ENCODE assay signal across 8 cellular contexts in the genomic region with DNA sequence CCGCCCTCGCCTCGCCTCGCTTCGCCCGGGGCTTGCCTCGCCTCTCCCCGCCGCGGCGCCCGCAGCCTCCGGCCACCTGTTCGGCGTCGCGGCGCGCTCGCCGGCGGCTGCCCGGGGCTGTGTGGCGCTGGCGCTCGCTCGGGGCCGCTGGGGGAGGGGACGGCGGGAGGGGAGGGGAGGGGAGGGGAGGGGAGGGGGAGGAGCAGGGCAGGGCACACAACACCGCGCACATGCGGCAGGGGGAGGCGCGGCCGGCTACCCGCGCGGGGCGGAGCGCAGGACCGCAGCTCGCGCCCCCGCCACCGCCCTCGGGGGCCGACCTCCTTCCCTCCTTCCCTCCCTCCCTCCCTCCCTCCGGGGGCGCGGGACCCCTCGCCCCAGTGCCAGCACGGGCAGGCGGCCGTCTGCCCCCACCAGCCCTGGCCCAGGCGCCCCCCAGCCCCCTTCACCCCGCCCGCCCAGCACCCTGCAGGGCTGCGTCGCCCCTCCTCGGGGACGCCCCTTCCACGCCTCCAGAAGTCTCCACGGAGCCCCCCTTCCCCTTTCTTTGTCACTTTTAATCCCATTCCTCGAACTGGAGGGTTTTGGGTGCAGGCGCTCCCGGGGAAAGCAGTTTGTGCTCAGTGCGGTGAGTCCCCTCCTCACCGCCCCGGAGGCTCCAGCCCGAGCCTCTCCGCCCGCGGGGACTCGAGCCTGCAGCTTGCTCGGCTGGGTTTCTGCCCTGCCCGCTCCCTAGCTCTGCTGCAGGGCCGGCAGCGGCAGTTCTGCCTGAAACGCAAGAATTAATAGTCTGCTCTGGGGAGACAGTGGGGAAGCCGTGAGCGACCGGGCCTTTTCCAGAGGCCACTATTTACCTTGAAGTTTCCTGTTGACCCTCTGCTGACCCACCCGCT. TPM values are rescaled to one million over a fixed set of nuclear protein-coding genes. Genes with fewer than 3 reads are reported as not detected.
A peak's percentile ranks its signal among the peaks of the same experiment; 100 is the strongest.
DNase-seq lines count a peak whose midpoint lies in the region; ATAC-seq, FAIRE-seq and TF ChIP-seq lines count a peak whose summit lies in the region.

Gene PARD3, minus strand, starts transcription at position 123 of the 893 bp plus-strand sequence. CDS start 301 bp downstream, outside the sequence.

- H3K4me3 ChIP-seq in A549 (peak within 1 kb of the TSS; percentile 98), SJSA1 (peak within 1 kb of the TSS; percentile 94), lower lobe of right lung (peak within 1 kb of the TSS; percentile 75), thymus (ENCODE audit: low read length) (peak within 1 kb of the TSS; percentile 73)

- under 1% methylated on average over 20 of the region's 84 CpGs for WGBS in A549 (ENCODE audit: missing lambda C conversion rate)
- WGBS in thymus = under 1% methylated on average over 80 of the region's 84 CpGs

- POLR2A ChIA-PET in A549 (lab: Yijun Ruan, JAX) = interaction anchor here (0.6 kb wide), 1 partner anchor 81 kb away, joined by 7 read pairs; no protein-coding TSS in a partner anchor

- TF ChIP-seq EP300 in A549 (IDR thresholded peaks at IDR 0.05) = no peak

- TF ChIP-seq POLR2A in A549 (IDR thresholded peaks at IDR 0.05; ENCODE audit: low read length) = no peak
- no peak for TF ChIP-seq POLR2A in GM12892 (IDR thresholded peaks at IDR 0.05; ENCODE audit: low read depth, low read length)

- CTCF ChIA-PET in A549 (lab: Yijun Ruan, JAX) = interaction anchor here (0.9 to 2.7 kb wide), 10 partner anchors 7 to 179 kb away, joined by 3 to 9 read pairs (median 3); no protein-coding TSS in a partner anchor

- FAIRE-seq in A549 (lab: Jason Lieb, UNC) (no peak), GM12892 (lab: Jason Lieb, UNC) (no peak)

- peak within 1 kb of the TSS; percentile 83 for H3K4me2 ChIP-seq in A549

- TF ChIP-seq CTCF in A549 (IDR thresholded peaks at IDR 0.05) (no peak), lower lobe of right lung (IDR thresholded peaks at IDR 0.05) (no peak)

- TF ChIP-seq RAD21 in A549 (conservative IDR thresholded peaks at IDR 0.05 in 1 of 2, IDR thresholded peaks at IDR 0.05 in 1 of 2) = peak in 1 of 2 experiments; percentile 15; a peak in 2 of 5 replicates

- peaks cover 4 to 7% of the 10 kb centered on the region in 2 donors for H3K4me1 Mint-ChIP-seq in effector memory CD8-positive, alpha-beta T cell (ENCODE audit: low read depth in 2 of 2)

- H3K27ac Mint-ChIP-seq in effector memory CD8-positive, alpha-beta T cell = no peak within 1 kb of the TSS

- intact Hi-C loops in lower lobe of right lung (cut with DNase I) = no loop called here

- DNase-seq in A549 (ENCODE audit: low read depth in 1 of 2, low spot score in 1 of 2) (peak; percentile 71 to 72), GM12892 (ENCODE audit: insufficient read length) (peak; percentile 33), SJSA1 (ENCODE audit: low read depth in 1 of 2, low spot score in 2 of 2) (peak; percentile 59 to 69), lower lobe of right lung (peak; percentile 73), activated gamma-delta T cell (lab: John Stamatoyannopoulos, UW) (no peak)
- no peak for DNase-seq in effector memory CD8-positive, alpha-beta T cell

- H3K27ac ChIP-seq in A549 (peak within 1 kb of the TSS; percentile 96 to 100), SJSA1 (peak within 1 kb of the TSS; percentile 64), lower lobe of right lung (peak within 1 kb of the TSS; percentile 87), thymus (ENCODE audit: low read depth) (peak within 1 kb of the TSS; percentile 68)

- peak within 1 kb of the TSS; percentile 54 to 59 for H3K4me3 Mint-ChIP-seq in effector memory CD8-positive, alpha-beta T cell

- H3K27me3 ChIP-seq in SJSA1 (replicated peaks) (no peaks in the 10 kb centered on the region), lower lobe of right lung (ENCODE audit: low read depth) (peaks cover 3% of the 10 kb centered on the region), thymus (ENCODE audit: control insufficient read depth, insufficient read depth) (peaks cover 33% of the 10 kb centered on the region)

- H3K4me1 ChIP-seq in A549 (peaks cover 34% of the 10 kb centered on the region), SJSA1 (replicated peaks) (peaks cover 18% of the 10 kb centered on the region), lower lobe of right lung (peaks cover 19% of the 10 kb centered on the region), thymus (ENCODE audit: control insufficient read depth, insufficient read depth, low read length) (peaks cover 12% of the 10 kb centered on the region)

- H3K9me3 ChIP-seq in A549 = no peaks in the 10 kb centered on the region
- no peaks in the 10 kb centered on the region for H3K9me3 ChIP-seq in SJSA1 (replicated peaks)
- H3K9me3 ChIP-seq in lower lobe of right lung = no peaks in the 10 kb centered on the region
- H3K9me3 ChIP-seq in thymus (ENCODE audit: control insufficient read depth) = no peaks in the 10 kb centered on the region

- no peaks in the 10 kb centered on the region for H3K36me3 Mint-ChIP-seq in effector memory CD8-positive, alpha-beta T cell (ENCODE audit: insufficient read depth)

- no peaks in the 10 kb centered on the region for H3K9me3 Mint-ChIP-seq in effector memory CD8-positive, alpha-beta T cell

- ATAC-seq in A549 (peak; percentile 77 to 79), HG03457 (IDR thresholded peaks at IDR 0.05; ENCODE audit: unreplicated experiment) (peak; percentile 37), lower lobe of right lung (peak; percentile 82 to 89)
- no peak for ATAC-seq in effector memory CD8-positive, alpha-beta T cell (replicated peaks)

- H3K27me3 Mint-ChIP-seq in effector memory CD8-positive, alpha-beta T cell = peaks cover 48 to 75% of the 10 kb centered on the region in 2 donors

- H3K36me3 ChIP-seq in SJSA1 (peaks cover 4% of the 10 kb centered on the region), lower lobe of right lung (no peaks in the 10 kb centered on the region), thymus (ENCODE audit: control insufficient read depth, insufficient read depth) (no peaks in the 10 kb centered on the region)

TF ChIP-seq in A549, 52 proteins besides CTCF, POLR2A, EP300 and RAD21:
- no peak; the same call in 2 of the 3 replicates for TF ChIP-seq SMC3 (IDR thresholded peaks at IDR 0.05)
- TF ChIP-seq JUN (IDR thresholded peaks at IDR 0.05) = peak in 1 of 2 experiments; percentile 59; a peak in 3 of 5 replicates
- TF ChIP-seq, protein P1, sequence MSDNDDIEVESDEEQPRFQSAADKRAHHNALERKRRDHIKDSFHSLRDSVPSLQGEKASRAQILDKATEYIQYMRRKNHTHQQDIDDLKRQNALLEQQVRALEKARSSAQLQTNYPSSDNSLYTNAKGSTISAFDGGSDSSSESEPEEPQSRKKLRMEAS (IDR thresholded peaks at IDR 0.05) = peak; percentile 82

RNA-seq across cellular contexts. Expression of gene PARD3, which starts in this region (rescaled TPM):
- polyA plus RNA-seq in A549 (2011; rRNA removed) = 182 and 200 TPM in 2 replicates
- polyA plus RNA-seq in A549 (2012; cell fraction: cytosol; rRNA removed) = 59.5 and 64.4 TPM in 2 replicates
- 31.6 and 49.8 TPM in 2 replicates for polyA plus RNA-seq in A549 (2012; cell fraction: nucleus; rRNA removed)
- 88.7 to 110 TPM (median 104 TPM) in 3 replicates for polyA plus RNA-seq in A549 (2017; fragmentation: RNase III; extraction: RNeasy Plus Mini Kit Qiagen cat#74134 plus additional on column Dnase treatment)
- 169 and 188 TPM in 2 replicates for polyA minus RNA-seq in A549 (2011; rRNA and poly(A)+ RNA removed)
- 2.7 TPM for polyA plus RNA-seq in GM12892 (2012; ENCODE audit: missing spikeins)
- 52.1 and 54.0 TPM in 2 replicates for total RNA-seq in SJSA1 (2014; rRNA removed; shearing (Covaris generic))
- 34.1 TPM for total RNA-seq in lower lobe of right lung
- 13.3 TPM for polyA plus RNA-seq in thymus

Comparison
In these comparisons a context has a peak if more than half of its experiments do, and no peak if none do; other contexts are left out.
1. DNase-seq: peak in A549 (2 of 2), GM12892 (single experiment), SJSA1 (2 of 2) and lower lobe of right lung (single experiment); none in effector memory CD8-positive, alpha-beta T cell (0 of 3) and activated gamma-delta T cell (single experiment).
2. Peak in every context shown above with its lines, with median percentiles within 50 percentile points of each other: H3K27ac ChIP-seq and H3K4me3 ChIP-seq.